Comparison of ENCODE assay signal across 11 cellular contexts in the genomic region with DNA sequence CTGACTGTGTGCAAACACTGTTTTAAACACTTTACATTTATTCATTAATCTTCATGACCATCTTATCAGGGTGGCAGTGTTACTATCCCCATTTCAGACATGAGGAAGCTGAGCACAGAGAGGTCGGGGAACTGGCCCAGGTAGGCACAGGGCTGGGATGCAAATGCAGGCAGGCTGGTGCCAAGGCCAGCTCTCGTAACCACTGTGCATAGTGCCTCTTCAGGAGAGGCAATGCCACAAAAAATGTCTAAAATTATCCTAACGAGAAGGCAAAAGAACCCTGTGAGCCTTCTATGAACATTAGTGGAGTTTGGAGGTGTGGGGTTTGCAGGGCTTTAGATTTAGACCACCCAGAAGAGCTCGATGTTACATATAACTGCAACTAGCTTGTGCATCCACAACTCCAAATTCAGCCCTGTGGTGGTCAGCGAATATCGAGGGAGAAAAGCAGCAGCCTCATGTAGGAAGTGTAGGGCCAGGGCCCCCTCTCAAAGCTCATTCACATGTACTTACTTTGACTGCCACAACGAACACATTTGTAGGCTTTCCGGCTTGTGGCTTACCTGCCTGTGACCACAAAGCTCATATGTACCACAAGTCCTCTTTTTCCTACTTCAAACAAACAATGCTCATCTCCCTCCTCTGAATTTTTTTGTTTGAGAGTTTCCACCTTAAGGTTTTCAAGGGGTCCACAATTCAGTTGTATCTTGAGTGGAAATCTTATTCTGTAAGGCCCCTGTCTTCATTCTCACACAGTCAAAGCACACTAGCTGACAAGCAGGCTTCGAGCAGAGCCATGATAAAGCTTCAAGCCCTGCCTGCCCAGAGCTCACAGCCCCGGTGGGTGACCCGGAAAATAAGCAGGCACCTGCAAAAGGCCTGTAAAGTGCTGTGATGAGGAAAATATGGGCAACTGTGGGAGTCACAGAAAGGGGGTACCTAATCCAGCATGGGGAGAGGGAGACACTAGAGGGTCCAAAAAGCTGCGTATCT.
DNase-seq lines count a peak whose midpoint lies in the region; ATAC-seq, FAIRE-seq and TF ChIP-seq lines count a peak whose summit lies in the region.
"Had no signal": no experiment of that assay in that cellular context is flagged by ENCODE, and none has a peak within 500 bp of the region (broad histone marks: within the 10 kb centered on the region; RNA-seq: fewer than 3 reads in every experiment).

No MANE protein-coding gene starts in this region.

- H3K4me1 Mint-ChIP-seq in endodermal cell: peaks cover 4% of the 10 kb centered on the region

- H3K27ac ChIP-seq in endodermal cell (ENCODE audit: low read depth, low read length): no peak overlapping the region
- H3K27ac ChIP-seq: tibial artery had no signal

- no peak for TF ChIP-seq CTCF in endodermal cell (conservative IDR thresholded peaks at IDR 0.05)

- H3K9me3 ChIP-seq in skeletal muscle satellite cell (replicated peaks; ENCODE audit: low read length): no peaks in the 10 kb centered on the region
- no peaks in the 10 kb centered on the region for H3K9me3 ChIP-seq in endodermal cell (ENCODE audit: control insufficient read depth, low read length)
- H3K9me3 ChIP-seq: tibial artery had no signal

- H3K9ac ChIP-seq in skeletal muscle satellite cell (ENCODE audit: low read depth, low read length): peak overlapping the region; percentile 3
- H3K9ac ChIP-seq in endodermal cell (ENCODE audit: extremely low read depth, low read length, poor library complexity, severe bottlenecking): no peak overlapping the region

- H3K9me3 Mint-ChIP-seq in endodermal cell: no peaks in the 10 kb centered on the region

- H3K36me3 Mint-ChIP-seq in endodermal cell (ENCODE audit: low read depth): no peaks in the 10 kb centered on the region

- H3K27ac Mint-ChIP-seq in endodermal cell: no peak overlapping the region

- H3K4me3 ChIP-seq in skeletal muscle satellite cell (ENCODE audit: low read length) (no peak overlapping the region), endodermal cell (ENCODE audit: low read length) (no peak overlapping the region)
- H3K4me3 ChIP-seq: tibial artery had no signal

- DNase-seq in T-helper 2 cell (peak in 3 of 5 experiments; percentile 11 to 93 (median 68)), GM19239 (ENCODE audit: insufficient read length, low spot score) (no peak), endodermal cell (no peak), LoVo (ENCODE audit: low spot score) (no peak)
- peak; percentile 35 for DNase-seq in activated gamma-delta T cell treated with anti-CD3 and anti-CD28 coated beads, Interleukin-2, amount 50 U/mL, for 16 hours (ENCODE audit: low read depth)
- DNase-seq: DMS153, NCI-H1048, tibial artery had no signal

- H3K27me3 ChIP-seq in skeletal muscle satellite cell (ENCODE audit: control insufficient read depth, insufficient read depth, low read length) (no peaks in the 10 kb centered on the region), endodermal cell (ENCODE audit: control insufficient read depth, insufficient read depth, low read length, poor library complexity, severe bottlenecking) (no peaks in the 10 kb centered on the region)
- H3K27me3 ChIP-seq: tibial artery had no signal

- ATAC-seq in GM18502 (IDR thresholded peaks at IDR 0.05; ENCODE audit: poor library complexity, unreplicated experiment): peak; percentile 71
- no peak for ATAC-seq in GM21717 (IDR thresholded peaks at IDR 0.05; ENCODE audit: unreplicated experiment)

- H3K4me1 ChIP-seq in skeletal muscle satellite cell (ENCODE audit: control insufficient read depth, insufficient read depth, low read length): peaks cover 40% of the 10 kb centered on the region
- no peaks in the 10 kb centered on the region for H3K4me1 ChIP-seq in endodermal cell (ENCODE audit: control insufficient read depth, insufficient read depth, low read length)

- H3K36me3 ChIP-seq in skeletal muscle satellite cell (ENCODE audit: insufficient read depth, low read length) (no peaks in the 10 kb centered on the region), endodermal cell (ENCODE audit: control insufficient read depth, insufficient read depth, low read length) (no peaks in the 10 kb centered on the region)
- H3K36me3 ChIP-seq: tibial artery had no signal

- H3K4me2 ChIP-seq in skeletal muscle satellite cell (ENCODE audit: low read length): no peak overlapping the region

- FAIRE-seq in GM19239 (lab: Jason Lieb, UNC): no peak

- no peak overlapping the region for H3K4me3 Mint-ChIP-seq in endodermal cell

- WGBS in endodermal cell (ENCODE audit: insufficient coverage in 1 of 2, insufficient read length in 1 of 2), 2 experiments: 83 to 86% methylated on average over 10 to 12 of the region's 12 CpGs

- no peaks in the 10 kb centered on the region for H3K27me3 Mint-ChIP-seq in endodermal cell (ENCODE audit: insufficient read depth)

Comparison
In these comparisons a context has a peak if more than half of its experiments do, and no peak if none do; other contexts are left out.
1. DNase-seq: peak in T-helper 2 cell (3 of 5) and activated gamma-delta T cell treated with anti-CD3 and anti-CD28 coated beads, Interleukin-2, amount 50 U/mL, for 16 hours (single experiment); none in GM19239 (single experiment), endodermal cell (single experiment) and LoVo (single experiment).